In genomic region chr1:247079141-247079874, GRCh38 we compare ENCODE assay signal across 8 cellular contexts. TPM values are rescaled to one million over a fixed set of nuclear protein-coding genes. Genes with fewer than 3 reads are reported as not detected.
DNase-seq lines count a peak whose midpoint lies in the region; TF ChIP-seq lines count a peak whose summit lies in the region.

No MANE protein-coding gene starts in this region.

- peaks cover 0 to 2% of the 10 kb centered on the region in 2 donors for H3K4me1 ChIP-seq in esophagus (ENCODE audit: control insufficient read depth in 2 of 2, insufficient read depth in 2 of 2, low read length in 1 of 2)

- H3K27ac Mint-ChIP-seq in HFFc6 (no peak overlapping the region), progenitor cell of endocrine pancreas (peak overlapping the region; percentile 99)

- DNase-seq in HFFc6 (no peak), SKM-1 (lab: John Stamatoyannopoulos, UW; ENCODE audit: unreplicated experiment) (peak; percentile 30), progenitor cell of endocrine pancreas (ENCODE audit: low spot score, unreplicated experiment) (no peak), NCI-H446 (lab: John Stamatoyannopoulos, UW) (no peak), NCI-H2107 (lab: John Stamatoyannopoulos, UW) (no peak), inferior parietal cortex (ENCODE audit: extremely low spot score) (no peak), NCI-H1105 (lab: John Stamatoyannopoulos, UW) (no peak)

- no peak overlapping the region for H3K27ac ChIP-seq in esophagus (ENCODE audit: low read depth in 2 of 2, low read length in 1 of 2)

- no peaks in the 10 kb centered on the region for H3K36me3 ChIP-seq in esophagus (ENCODE audit: control insufficient read depth in 2 of 2, insufficient read depth in 2 of 2, low read length in 1 of 2)

- H3K4me3 ChIP-seq in esophagus (ENCODE audit: low read depth in 1 of 2, low read length in 2 of 2) = peak overlapping the region; percentile 8 to 90

- 40 to 55% methylated on average over 23 of the region's 23 CpGs for WGBS in esophagus, 2 donors

- H3K4me1 Mint-ChIP-seq in HFFc6 (ENCODE audit: low read depth) (peaks cover 27% of the 10 kb centered on the region), progenitor cell of endocrine pancreas (ENCODE audit: low read depth) (peaks cover 13% of the 10 kb centered on the region)

- H3K9me3 Mint-ChIP-seq in HFFc6 (peaks cover 8% of the 10 kb centered on the region), progenitor cell of endocrine pancreas (ENCODE audit: low read depth) (peaks cover 15% of the 10 kb centered on the region)

- no peaks in the 10 kb centered on the region for H3K27me3 ChIP-seq in esophagus (ENCODE audit: control insufficient read depth in 1 of 2, insufficient read depth in 2 of 2, low read length in 2 of 2)

- H3K4me3 Mint-ChIP-seq in HFFc6 = peak overlapping the region; percentile 93
- peak overlapping the region; percentile 92 for H3K4me3 Mint-ChIP-seq in progenitor cell of endocrine pancreas (ENCODE audit: low read depth)

- H3K36me3 Mint-ChIP-seq in HFFc6 (ENCODE audit: low read depth) (peaks cover 14% of the 10 kb centered on the region), progenitor cell of endocrine pancreas (ENCODE audit: insufficient read depth) (peaks cover 25% of the 10 kb centered on the region)

- no peaks in the 10 kb centered on the region for H3K9me3 ChIP-seq in esophagus (ENCODE audit: control insufficient read depth in 2 of 2, insufficient read depth in 1 of 2, low read depth in 1 of 2, low read length in 1 of 2)

- H3K27me3 Mint-ChIP-seq in HFFc6 (ENCODE audit: insufficient read depth) = no peaks in the 10 kb centered on the region; the same call in 1 of the 2 replicates
- no peaks in the 10 kb centered on the region for H3K27me3 Mint-ChIP-seq in progenitor cell of endocrine pancreas

- no peak for TF ChIP-seq CTCF in HFFc6 (IDR thresholded peaks at IDR 0.05)
- TF ChIP-seq CTCF in progenitor cell of endocrine pancreas (IDR thresholded peaks at IDR 0.05; ENCODE audit: unreplicated experiment) = peak; percentile 3

RNA-seq across cellular contexts. Expression of gene ZNF670, which starts 0.7 kb away (rescaled TPM):
- 1 to 10 TPM; 1.3 to 1.9 (median 1.5) TPM for total RNA-seq in HFFc6 (2021; fragmentation: NEBNext Ultra II Directional; extraction: Animal tissue kit (Norgen Biotek cat#: 25700))
- 1 to 10 TPM in 1 of 2 donors, under 1 TPM in 1; 0.49 to 1.4 TPM for polyA plus RNA-seq in esophagus
- 13.0 and 13.7 TPM in 2 replicates for total RNA-seq in progenitor cell of endocrine pancreas

RNA-seq across cellular contexts. Expression of gene ZNF669, which starts 24.8 kb away (rescaled TPM):
- total RNA-seq in HFFc6 (2021; fragmentation: NEBNext Ultra II Directional; extraction: Animal tissue kit (Norgen Biotek cat#: 25700)) = 1 to 10 TPM; 4.4 to 5.4 (median 4.8) TPM
- polyA plus RNA-seq in esophagus = 1 to 10 TPM; 1.7 to 2.0 TPM
- 19.7 and 21.8 TPM in 2 replicates for total RNA-seq in progenitor cell of endocrine pancreas
